Comparison of ENCODE assay signal across 11 cellular contexts in the genomic region with DNA sequence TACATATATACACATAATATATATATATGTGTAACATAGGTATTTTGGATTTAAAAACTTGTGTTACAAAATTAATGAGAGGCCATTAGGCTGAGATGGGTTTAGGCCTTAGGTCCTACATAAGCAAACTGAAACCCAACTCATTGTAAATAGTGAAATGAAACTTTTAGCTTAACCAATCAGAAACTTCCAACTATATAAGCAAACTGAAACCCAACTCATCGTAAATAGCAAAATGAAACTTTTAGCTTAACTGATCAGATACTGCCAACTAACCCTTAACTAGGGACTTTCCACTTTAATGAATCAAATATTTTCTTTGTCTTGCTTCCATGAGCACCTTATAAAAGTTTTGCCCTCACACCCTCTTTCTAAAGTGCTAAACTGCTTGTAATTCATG. TPM values are rescaled to one million over a fixed set of nuclear protein-coding genes. Genes with fewer than 3 reads are reported as not detected.
DNase-seq lines count a peak whose midpoint lies in the region; ATAC-seq and TF ChIP-seq lines count a peak whose summit lies in the region.
"Had no signal": no experiment of that assay in that cellular context is flagged by ENCODE, and none has a peak within 500 bp of the region (broad histone marks: within the 10 kb centered on the region; RNA-seq: fewer than 3 reads in every experiment).

No MANE protein-coding gene starts in this region.

- H3K36me3 ChIP-seq in right atrium auricular region = no peaks in the 10 kb centered on the region

- POLR2A ChIA-PET in activated CD8-positive, alpha-beta T cell treated with anti-CD3 and anti-CD28 coated beads for 36 hours (lab: Charles Lee) = interaction anchor here (1.1 kb wide), 1 partner anchor 10 kb away, joined by 3 read pairs; no protein-coding TSS in a partner anchor

- intact Hi-C loops in activated CD8-positive, alpha-beta T cell treated with anti-CD3 and anti-CD28 coated beads for 36 hours (cut with micrococcal nuclease) = no loop called here

- H3K27me3 Mint-ChIP-seq in activated CD8-positive, alpha-beta T cell treated with anti-CD3 and anti-CD28 coated beads for 36 hours = no peaks in the 10 kb centered on the region

- TF ChIP-seq CTCF in GM13976 (IDR thresholded peaks at IDR 0.05; ENCODE audit: borderline replicate concordance, control extremely low read depth, extremely low read depth, insufficient read depth, missing control alignments) (no peak), right atrium auricular region (IDR thresholded peaks at IDR 0.05) (no peak)
- TF ChIP-seq CTCF in activated CD8-positive, alpha-beta T cell treated with anti-CD3 and anti-CD28 coated beads for 36 hours (IDR thresholded peaks at IDR 0.05) = no peak

- no peaks in the 10 kb centered on the region for H3K27me3 ChIP-seq in right atrium auricular region

- H3K27ac Mint-ChIP-seq in activated CD8-positive, alpha-beta T cell treated with anti-CD3 and anti-CD28 coated beads for 36 hours = no peak overlapping the region

- peak; percentile 31 for DNase-seq in GM13976 (ENCODE audit: low spot score)
- no peak for DNase-seq in activated CD8-positive, alpha-beta T cell treated with anti-CD3 and anti-CD28 coated beads for 36 hours
- no peak for DNase-seq in right atrium auricular region (ENCODE audit: low spot score)
- no peak for DNase-seq in NCI-H1436 treated with DMSO at 0.1 percent for 48 hours (lab: John Stamatoyannopoulos, UW)
- no peak for DNase-seq in NCI-H2081 treated with DMSO at 0.1 percent for 48 hours (lab: John Stamatoyannopoulos, UW)
- no peak for DNase-seq in midbrain (lab: John Stamatoyannopoulos, UW)
- DNase-seq: EL; NCI-H1092 treated with DMSO at 0.1 percent for 48 hours; stimulated activated CD4-positive, alpha-beta T cell treated with anti-CD3 and anti-CD28 coated beads, Interleukin-12 subunit alpha, Interleukin-12 subunit beta, amount 100 ng/mL, for 4 hours had no signal

- H3K9me3 ChIP-seq in right atrium auricular region = peaks cover 0 to 4% of the 10 kb centered on the region in 2 donors

- in situ Hi-C loops in GM13976 (cut with MboI; ENCODE audit: low sequenced_read_pairs, unreplicated experiment) = no loop called here

- H3K9me3 Mint-ChIP-seq in activated CD8-positive, alpha-beta T cell treated with anti-CD3 and anti-CD28 coated beads for 36 hours = peaks cover 18% of the 10 kb centered on the region

- no peak overlapping the region for H3K4me3 Mint-ChIP-seq in activated CD8-positive, alpha-beta T cell treated with anti-CD3 and anti-CD28 coated beads for 36 hours

- H3K4me1 ChIP-seq in right atrium auricular region = no peaks in the 10 kb centered on the region

- H3K4me1 Mint-ChIP-seq in activated CD8-positive, alpha-beta T cell treated with anti-CD3 and anti-CD28 coated beads for 36 hours (ENCODE audit: low read depth) = peaks cover 6% of the 10 kb centered on the region

- CTCF ChIA-PET in activated CD8-positive, alpha-beta T cell treated with anti-CD3 and anti-CD28 coated beads for 36 hours (lab: Charles Lee) = interaction anchor here (1.7 kb wide), 1 partner anchor 10 kb away, joined by 4 read pairs; no protein-coding TSS in a partner anchor

- no peak overlapping the region for H3K27ac ChIP-seq in right atrium auricular region

- ATAC-seq in GM21360 (IDR thresholded peaks at IDR 0.05; ENCODE audit: unreplicated experiment) (peak; percentile 99), HG03103 (IDR thresholded peaks at IDR 0.05; ENCODE audit: low read depth, unreplicated experiment) (peak; percentile 94)
- ATAC-seq in activated CD8-positive, alpha-beta T cell treated with anti-CD3 and anti-CD28 coated beads for 36 hours = peak; percentile 83

- H3K4me3 ChIP-seq in right atrium auricular region = no peak overlapping the region

- H3K36me3 Mint-ChIP-seq in activated CD8-positive, alpha-beta T cell treated with anti-CD3 and anti-CD28 coated beads for 36 hours (ENCODE audit: low read depth) = no peaks in the 10 kb centered on the region

RNA-seq across cellular contexts. Expression of a gene that starts 17.3 kb away (rescaled TPM):
- total RNA-seq in activated CD8-positive, alpha-beta T cell treated with anti-CD3 and anti-CD28 coated beads for 36 hours = 10 to 100 TPM; 13.1 to 13.6 TPM
- total RNA-seq in right atrium auricular region = 1 to 10 TPM; 4.1 to 5.7 TPM

RNA-seq across cellular contexts. Expression of a gene that starts 47.7 kb away (rescaled TPM):
- total RNA-seq in activated CD8-positive, alpha-beta T cell treated with anti-CD3 and anti-CD28 coated beads for 36 hours = 10 to 100 TPM; 13.6 to 14.6 TPM
- total RNA-seq in right atrium auricular region = 1 to 10 TPM; 2.3 to 3.6 TPM
